20 cellular contexts compared by ENCODE assay signal in genomic region chr5:86684222-86684621, GRCh38.
DNase-seq lines count a peak whose midpoint lies in the region; ATAC-seq and TF ChIP-seq lines count a peak whose summit lies in the region.
"Had no signal": no experiment of that assay in that cellular context is flagged by ENCODE, and none has a peak within 500 bp of the region (broad histone marks: within the 10 kb centered on the region; RNA-seq: fewer than 3 reads in every experiment).

No MANE protein-coding gene starts in this region.

- no peak for TF ChIP-seq CTCF in astrocyte of the spinal cord (IDR thresholded peaks at IDR 0.05; ENCODE audit: low read depth, low read length)
- no peak for TF ChIP-seq CTCF in coronary artery (IDR thresholded peaks at IDR 0.05)

- DNase-seq in M059J (ENCODE audit: low read depth): peak; percentile 2
- peak; percentile 58 for DNase-seq in astrocyte of the spinal cord (ENCODE audit: low read depth, low spot score)
- peak; percentile 11 for DNase-seq in foreskin melanocyte
- peak; percentile 24 for DNase-seq in stromal cell of bone marrow (ENCODE audit: low read depth)
- DNase-seq in AG08395 (ENCODE audit: low spot score): no peak
- no peak for DNase-seq in coronary artery (ENCODE audit: low spot score)
- DNase-seq: activated CD4-positive, alpha-beta T cell treated with anti-CD3 and anti-CD28 coated beads for 48 hours; body of pancreas; CD4-positive, alpha-beta memory T cell; cortex of kidney; DMS79; endodermal cell; HFFc6; Kasumi-1; NCI-H510A; T-helper 17 cell; uterus had no signal

- ATAC-seq in GM18909 (IDR thresholded peaks at IDR 0.05; ENCODE audit: poor library complexity, unreplicated experiment): no peak
- ATAC-seq: body of pancreas, Panc1, T-helper 17 cell had no signal

- H3K4me3 ChIP-seq in astrocyte of the spinal cord (ENCODE audit: low read depth, low read length) (no peak overlapping the region), coronary artery (no peak overlapping the region)
- H3K4me3 ChIP-seq: body of pancreas, neural progenitor cell, uterus had no signal

- in situ Hi-C loops in astrocyte of the spinal cord (cut with HindIII; ENCODE audit: low sequenced_read_pairs): no loop called here

- no peak overlapping the region for H3K27ac ChIP-seq in coronary artery
- H3K27ac ChIP-seq: body of pancreas, neural progenitor cell, uterus had no signal

Comparison
In these comparisons a context has a peak if more than half of its experiments do, and no peak if none do; other contexts are left out.
1. DNase-seq: peak in M059J (single experiment), astrocyte of the spinal cord (single experiment), foreskin melanocyte (single experiment) and stromal cell of bone marrow (single experiment); none in AG08395 (single experiment) and coronary artery (single experiment).